In genomic region chr6:34391023-34391485, GRCh38 we compare ENCODE assay signal across 8 cellular contexts. TPM values are rescaled to one million over a fixed set of nuclear protein-coding genes. Genes with fewer than 3 reads are reported as not detected.
DNase-seq lines count a peak whose midpoint lies in the region; ATAC-seq, FAIRE-seq and TF ChIP-seq lines count a peak whose summit lies in the region.

No MANE protein-coding gene starts in this region.

- H3K79me2 ChIP-seq in keratinocyte (ENCODE audit: control insufficient read depth, insufficient read depth, low read length): peaks cover 61% of the 10 kb centered on the region

- no peak for ATAC-seq in thoracic aorta (ENCODE audit: insufficient number of reproducible peaks, low FRiP score, low read depth)
- ATAC-seq in GM21576 (IDR thresholded peaks at IDR 0.05; ENCODE audit: unreplicated experiment): no peak
- ATAC-seq in GM21786 (IDR thresholded peaks at IDR 0.05; ENCODE audit: unreplicated experiment): no peak

- H3K4me1 ChIP-seq in keratinocyte (ENCODE audit: control insufficient read depth, extremely low read depth, insufficient read depth, low read length) (peaks cover 11% of the 10 kb centered on the region), thoracic aorta (ENCODE audit: control insufficient read depth in 1 of 2, low read depth in 2 of 2) (peaks cover 26 to 29% of the 10 kb centered on the region in 2 donors)

- H3K9me3 ChIP-seq in keratinocyte (ENCODE audit: control insufficient read depth, low read depth, low read length) (no peaks in the 10 kb centered on the region), thoracic aorta (no peaks in the 10 kb centered on the region)

- H3K9ac ChIP-seq in keratinocyte (ENCODE audit: control insufficient read depth, extremely low read depth, insufficient read depth, low read length): peak overlapping the region; percentile 89

- no peaks in the 10 kb centered on the region for H3K9me1 ChIP-seq in keratinocyte (ENCODE audit: control insufficient read depth, extremely low read depth, insufficient read depth, low read length)

- H3K4me2 ChIP-seq in keratinocyte (ENCODE audit: control insufficient read depth, extremely low read depth, insufficient read depth, low read depth, low read length): peak overlapping the region; percentile 97

- H3K27me3 ChIP-seq in keratinocyte (ENCODE audit: control insufficient read depth, extremely low read depth, insufficient read depth, low read length) (no peaks in the 10 kb centered on the region), thoracic aorta (replicated peaks; ENCODE audit: insufficient read depth) (no peaks in the 10 kb centered on the region)

- no peak for FAIRE-seq in keratinocyte (lab: Jason Lieb, UNC)

- H2AFZ ChIP-seq in keratinocyte (ENCODE audit: control insufficient read depth, low read length): peak overlapping the region; percentile 68

- H4K20me1 ChIP-seq in keratinocyte (ENCODE audit: control insufficient read depth, extremely low read depth, insufficient read depth, low read length): no peaks in the 10 kb centered on the region

- dilution Hi-C loops in keratinocyte (cut with MboI; ENCODE audit: extremely low pct_ligation_motif_present, low sequenced_read_pairs): no loop called here

- TF ChIP-seq CTCF in keratinocyte (optimal IDR thresholded peaks at IDR 0.05 in 1 of 3, IDR thresholded peaks at IDR 0.05 in 1 of 3, conservative IDR thresholded peaks at IDR 0.05 in 1 of 3; ENCODE audit: extremely low read depth in 1 of 3, insufficient read depth in 2 of 3, low read length in 3 of 3): no peak
- no peak for TF ChIP-seq CTCF in thoracic aorta (IDR thresholded peaks at IDR 0.05)

- H3K36me3 ChIP-seq in keratinocyte (ENCODE audit: control insufficient read depth in 2 of 2, extremely low read depth in 1 of 2, insufficient read depth in 2 of 2, low read length in 2 of 2): no peaks in the 10 kb centered on the region
- no peaks in the 10 kb centered on the region for H3K36me3 ChIP-seq in thoracic aorta

- peak overlapping the region; percentile 72 for H3K27ac ChIP-seq in keratinocyte (ENCODE audit: control insufficient read depth, insufficient read depth, low read length)
- H3K27ac ChIP-seq in thoracic aorta: peak overlapping the region; percentile 89 to 97

- H3K4me3 ChIP-seq in keratinocyte (ENCODE audit: control insufficient read depth in 2 of 3, extremely low read depth in 1 of 3, insufficient read depth in 2 of 3, low read depth in 1 of 3, low read length in 3 of 3): peak overlapping the region; percentile 82 to 99 (median 94)
- peak overlapping the region; percentile 99 for H3K4me3 ChIP-seq in thoracic aorta

- DNase-seq in GM04503 (ENCODE audit: low read depth): peak; percentile 64
- DNase-seq in NCI-H2029 (lab: John Stamatoyannopoulos, UW): peak; percentile 4
- peak; percentile 78 for DNase-seq in astrocyte of the hippocampus (ENCODE audit: low read depth, low spot score)
- DNase-seq in keratinocyte (ENCODE audit: low read depth, low spot score): no peak
- no peak for DNase-seq in thoracic aorta (ENCODE audit: low spot score)
- DNase-seq in activated CD4-positive, alpha-beta T cell treated with anti-CD3 and anti-CD28 coated beads, Interleukin-2, amount 50 U/mL, for 4 hours: no peak

RNA-seq across cellular contexts. Expression of gene NUDT3, which starts 1.4 kb away (rescaled TPM):
- polyA plus RNA-seq in keratinocyte: 11.5 to 20.6 TPM (median 16.5 TPM) in 3 replicates
- polyA plus RNA-seq in keratinocyte (2011; ENCODE audit: low read depth): 2.0 TPM
- polyA plus RNA-seq in keratinocyte (2011; cell fraction: cytosol; rRNA removed): 12.9 and 16.8 TPM in 2 replicates
- 15.1 and 15.3 TPM in 2 replicates for polyA plus RNA-seq in keratinocyte (2011; cell fraction: nucleus; rRNA removed)
- 2.4 and 8.8 TPM in 2 replicates for polyA plus RNA-seq in keratinocyte (2012; ENCODE audit: low replicate concordance)
- 12.7 to 30.6 TPM (median 21.0 TPM) in 3 replicates for polyA minus RNA-seq in keratinocyte
- polyA minus RNA-seq in keratinocyte (2011; cell fraction: cytosol; rRNA and poly(A)+ RNA removed): 24.2 TPM
- 10.1 and 21.6 TPM in 2 replicates for polyA minus RNA-seq in keratinocyte (2011; cell fraction: nucleus; rRNA and poly(A)+ RNA removed)
- total RNA-seq in thoracic aorta: 10 to 100 TPM; 34.8 to 46.8 TPM

RNA-seq across cellular contexts. Expression of gene RPS10, which starts 34.8 kb away (rescaled TPM):
- polyA plus RNA-seq in keratinocyte: 2,818 to 3,877 TPM (median 3,767 TPM) in 3 replicates
- polyA plus RNA-seq in keratinocyte (2011; ENCODE audit: low read depth): 257 TPM
- polyA plus RNA-seq in keratinocyte (2011; cell fraction: cytosol; rRNA removed): 4,155 and 5,101 TPM in 2 replicates
- polyA plus RNA-seq in keratinocyte (2011; cell fraction: nucleus; rRNA removed): 1,247 and 1,439 TPM in 2 replicates
- 2,602 and 3,258 TPM in 2 replicates for polyA plus RNA-seq in keratinocyte (2012; ENCODE audit: low replicate concordance)
- 1,516 to 2,301 TPM (median 2,149 TPM) in 3 replicates for polyA minus RNA-seq in keratinocyte
- polyA minus RNA-seq in keratinocyte (2011; cell fraction: cytosol; rRNA and poly(A)+ RNA removed): 1,259 TPM
- polyA minus RNA-seq in keratinocyte (2011; cell fraction: nucleus; rRNA and poly(A)+ RNA removed): 176 and 189 TPM in 2 replicates
- 1,000 to 10,000 TPM in 1 of 2 donors, 100 to 1,000 TPM in 1; 975 to 1,344 TPM for total RNA-seq in thoracic aorta

Comparison
In these comparisons a context has a peak if more than half of its experiments do, and no peak if none do; other contexts are left out.
1. DNase-seq: peak in GM04503 (single experiment), NCI-H2029 (single experiment) and astrocyte of the hippocampus (single experiment); none in keratinocyte (single experiment), thoracic aorta (single experiment) and activated CD4-positive, alpha-beta T cell treated with anti-CD3 and anti-CD28 coated beads, Interleukin-2, amount 50 U/mL, for 4 hours (0 of 2).